ENCODE assay signal across 14 cellular contexts in genomic region chr3:53581671-53582070, GRCh38.
DNase-seq lines count a peak whose midpoint lies in the region; TF ChIP-seq lines count a peak whose summit lies in the region.
"Had no signal": no experiment of that assay in that cellular context is flagged by ENCODE, and none has a peak within 500 bp of the region (broad histone marks: within the 10 kb centered on the region; RNA-seq: fewer than 3 reads in every experiment).

No MANE protein-coding gene starts in this region.

- no peak for TF ChIP-seq CTCF in AG04449 (IDR thresholded peaks at IDR 0.05; ENCODE audit: insufficient read depth, low read length, missing control alignments)
- TF ChIP-seq CTCF in fibroblast of mammary gland (conservative IDR thresholded peaks at IDR 0.05; ENCODE audit: control insufficient read depth, insufficient read depth, low read depth, low read length), result no peak
- TF ChIP-seq CTCF in foreskin fibroblast (IDR thresholded peaks at IDR 0.05; ENCODE audit: low read depth, low read length), result no peak

- CTCF ChIA-PET in AG04449 (lab: Yijun Ruan, JAX), result no interaction called here

- POLR2A ChIA-PET in AG04449 (lab: Yijun Ruan, JAX), result interaction anchor here (1.1 kb wide), 1 partner anchor 274 kb away, joined by 3 read pairs; no protein-coding TSS in a partner anchor

- H3K4me3 ChIP-seq in AG04449 (ENCODE audit: low read depth, low read length), result no peak overlapping the region
- no peak overlapping the region for H3K4me3 ChIP-seq in fibroblast of mammary gland (ENCODE audit: control insufficient read depth, low read depth, low read length)
- no peak overlapping the region for H3K4me3 ChIP-seq in foreskin fibroblast (ENCODE audit: low read depth in 1 of 2, low read length in 2 of 2)
- H3K4me3 ChIP-seq: thoracic aorta had no signal

- DNase-seq in AG04449 (ENCODE audit: low read depth, low spot score), result peak; percentile 7
- peak; percentile 11 for DNase-seq in HCEC 1CT
- peak; percentile 15 for DNase-seq in SIG-M5 (lab: John Stamatoyannopoulos, UW)
- DNase-seq in fibroblast of mammary gland (ENCODE audit: low read depth), result peak; percentile 42
- DNase-seq in foreskin fibroblast, result no peak
- DNase-seq in GM19240 (ENCODE audit: insufficient read length, low spot score), result no peak
- no peak for DNase-seq in HuH-7 (ENCODE audit: low spot score)
- DNase-seq in middle frontal gyrus (ENCODE audit: extremely low spot score, low spot score), result no peak
- DNase-seq: activated CD4-positive, alpha-beta T cell treated with anti-CD3 and anti-CD28 coated beads, Interleukin-2, amount 50 U/mL, for 48 hours; AML-193; central memory CD4-positive, alpha-beta T cell; head of caudate nucleus; NCI-H526 had no signal

Comparison
In these comparisons a context has a peak if more than half of its experiments do, and no peak if none do; other contexts are left out.
1. DNase-seq: peak in AG04449 (single experiment), HCEC 1CT (single experiment), SIG-M5 (single experiment) and fibroblast of mammary gland (single experiment); none in foreskin fibroblast (0 of 2), GM19240 (single experiment), HuH-7 (single experiment) and middle frontal gyrus (single experiment).